In the genomic region with DNA sequence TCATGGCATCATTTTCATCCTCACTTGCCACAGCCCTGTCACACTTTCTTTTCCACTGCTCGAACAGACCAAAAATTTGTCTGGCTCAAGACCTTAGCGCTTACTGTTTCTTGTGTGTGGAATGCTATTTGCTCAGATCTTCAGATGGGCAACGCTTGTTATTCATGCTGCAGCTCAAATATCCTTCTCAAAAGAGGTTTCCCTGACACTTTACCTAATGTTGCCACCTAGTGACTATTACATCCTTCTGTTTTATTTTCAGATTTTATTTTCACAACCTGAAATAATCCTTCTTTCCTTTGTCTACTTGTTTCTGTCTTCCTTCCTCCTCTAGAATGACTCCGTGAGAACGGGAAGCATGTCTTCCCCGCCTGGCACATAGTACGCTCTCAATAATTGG, we compare ENCODE assay signal across 8 cellular contexts. TPM values are rescaled to one million over a fixed set of nuclear protein-coding genes. Genes with fewer than 3 reads are reported as not detected.
DNase-seq lines count a peak whose midpoint lies in the region; ATAC-seq, FAIRE-seq and TF ChIP-seq lines count a peak whose summit lies in the region.

No MANE protein-coding gene starts in this region.

- H3K27ac ChIP-seq in testis (no peak overlapping the region), body of pancreas (no peak overlapping the region)

- peak overlapping the region; percentile 6 for H3K4me3 Mint-ChIP-seq in stimulated activated effector memory CD8-positive, alpha-beta T cell treated with anti-CD3 and anti-CD28 coated beads, Interleukin-12 subunit alpha, Interleukin-12 subunit beta, amount 100 ng/mL, for 72 hours

- no peaks in the 10 kb centered on the region for H3K9me3 Mint-ChIP-seq in stimulated activated effector memory CD8-positive, alpha-beta T cell treated with anti-CD3 and anti-CD28 coated beads, Interleukin-12 subunit alpha, Interleukin-12 subunit beta, amount 100 ng/mL, for 72 hours

- peaks cover 8% of the 10 kb centered on the region for H3K36me3 Mint-ChIP-seq in stimulated activated effector memory CD8-positive, alpha-beta T cell treated with anti-CD3 and anti-CD28 coated beads, Interleukin-12 subunit alpha, Interleukin-12 subunit beta, amount 100 ng/mL, for 72 hours

- TF ChIP-seq POLR2A in testis (IDR thresholded peaks at IDR 0.05) (no peak), body of pancreas (IDR thresholded peaks at IDR 0.05) (no peak)

- peak overlapping the region; percentile 22 for H3K27ac Mint-ChIP-seq in stimulated activated effector memory CD8-positive, alpha-beta T cell treated with anti-CD3 and anti-CD28 coated beads, Interleukin-12 subunit alpha, Interleukin-12 subunit beta, amount 100 ng/mL, for 72 hours

- H3K36me3 ChIP-seq in testis (ENCODE audit: low read depth, missing control alignments) (no peaks in the 10 kb centered on the region), body of pancreas (replicated peaks in 1 of 2; ENCODE audit: insufficient read depth in 1 of 2, low read depth in 2 of 2) (no peaks in the 10 kb centered on the region)

- DNase-seq in EH (ENCODE audit: low read depth) (peak; percentile 60), NCI-H524 treated with DMSO at 0.1 percent for 48 hours (lab: John Stamatoyannopoulos, UW) (peak; percentile 29), dedifferentiated amniotic fluid mesenchymal stem cell (ENCODE audit: extremely low spot score) (peak; percentile 63), testis (no peak), body of pancreas (no peak)
- no peak for DNase-seq in stimulated activated effector memory CD8-positive, alpha-beta T cell treated with anti-CD3 and anti-CD28 coated beads, Interleukin-12 subunit alpha, Interleukin-12 subunit beta, amount 100 ng/mL, for 72 hours (ENCODE audit: low spot score in 2 of 2)

- TF ChIP-seq CTCF in testis (IDR thresholded peaks at IDR 0.05) (no peak), body of pancreas (IDR thresholded peaks at IDR 0.05) (peak in 3 of 7 experiments; percentile 18 to 26 (median 26))

- no peak overlapping the region for H3K4me3 ChIP-seq in testis
- H3K4me3 ChIP-seq in body of pancreas = no peak overlapping the region

- no peaks in the 10 kb centered on the region for H3K27me3 ChIP-seq in testis
- H3K27me3 ChIP-seq in body of pancreas = no peaks in the 10 kb centered on the region

- H3K9me3 ChIP-seq in testis (no peaks in the 10 kb centered on the region), body of pancreas (no peaks in the 10 kb centered on the region)

- no peak for ATAC-seq in stimulated activated effector memory CD8-positive, alpha-beta T cell treated with anti-CD3 and anti-CD28 coated beads, Interleukin-12 subunit alpha, Interleukin-12 subunit beta, amount 100 ng/mL, for 72 hours
- ATAC-seq in GM19452 (IDR thresholded peaks at IDR 0.05; ENCODE audit: unreplicated experiment) (no peak), body of pancreas (no peak)

- FAIRE-seq in A204.1 (lab: Jason Lieb, UNC) = peak; percentile 40

- 65 to 68% methylated on average over 7 of the region's 7 CpGs for WGBS in testis, 2 donors
- 38 to 49% methylated on average over 7 of the region's 7 CpGs for WGBS in body of pancreas, 2 donors

- peaks cover 66% of the 10 kb centered on the region for H3K4me1 Mint-ChIP-seq in stimulated activated effector memory CD8-positive, alpha-beta T cell treated with anti-CD3 and anti-CD28 coated beads, Interleukin-12 subunit alpha, Interleukin-12 subunit beta, amount 100 ng/mL, for 72 hours

- H3K4me1 ChIP-seq in testis (peaks cover 11% of the 10 kb centered on the region), body of pancreas (peaks cover 34% of the 10 kb centered on the region)

- intact Hi-C loops in testis (cut with DNase I; ENCODE audit: low total_unique reads) (no loop called here), body of pancreas (cut with DNase I) (no loop called here)

RNA-seq across cellular contexts. Expression of a gene that starts 5.6 kb away (rescaled TPM):
- 10 to 100 TPM; 20.6 to 27.5 TPM for total RNA-seq in testis
- 23.0 TPM for polyA plus RNA-seq in testis (ENCODE audit: insufficient read depth, low read depth, low replicate concordance)
- 10 to 100 TPM; 11.9 to 13.2 TPM for total RNA-seq in body of pancreas

Comparison
In these comparisons a context has a peak if more than half of its experiments do, and no peak if none do; other contexts are left out.
1. DNase-seq: peak in EH (single experiment), NCI-H524 treated with DMSO at 0.1 percent for 48 hours (single experiment) and dedifferentiated amniotic fluid mesenchymal stem cell (single experiment); none in stimulated activated effector memory CD8-positive, alpha-beta T cell treated with anti-CD3 and anti-CD28 coated beads, Interleukin-12 subunit alpha, Interleukin-12 subunit beta, amount 100 ng/mL, for 72 hours (0 of 2), testis (single experiment) and body of pancreas (0 of 4).